1 cellular context compared by ENCODE assay signal in genomic region chr2:173431191-173431590, GRCh38.
TF ChIP-seq lines count a peak whose summit lies in the region.

No MANE protein-coding gene starts in this region.

TF ChIP-seq in HepG2, 621 proteins besides CTCF, POLR2A, EP300 and RAD21 (continued from another document):
- TF ChIP-seq MLXIP (CRISPR knock-in tag; IDR thresholded peaks at IDR 0.05; ENCODE audit: borderline replicate concordance), result no peak
- TF ChIP-seq SRY (CRISPR knock-in tag; IDR thresholded peaks at IDR 0.05), result no peak
- TF ChIP-seq HOXA9 (CRISPR knock-in tag; IDR thresholded peaks at IDR 0.05; ENCODE audit: borderline replicate concordance), result no peak
